Comparison of ENCODE assay signal across 26 cellular contexts in the genomic region with DNA sequence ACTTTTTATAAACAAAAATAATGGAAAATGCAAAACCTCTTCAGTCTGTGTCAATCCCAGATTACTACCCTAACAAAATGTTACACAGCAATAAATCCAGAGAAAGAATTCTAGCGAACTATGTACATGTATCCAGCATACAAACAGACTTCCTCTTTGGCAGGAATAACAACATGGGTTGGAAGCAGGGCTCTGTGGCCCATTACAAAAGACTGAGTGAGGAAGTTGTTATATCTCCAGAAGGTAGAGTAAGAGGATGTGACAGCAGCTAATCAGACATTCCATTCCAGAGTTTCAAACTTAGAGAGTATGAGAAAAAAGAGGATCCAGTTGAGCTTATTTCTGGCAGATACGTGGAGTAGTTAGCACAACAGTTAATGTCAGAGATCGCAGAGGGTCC.
"Had no signal": no experiment of that assay in that cellular context is flagged by ENCODE, and none has a peak within 500 bp of the region (broad histone marks: within the 10 kb centered on the region; RNA-seq: fewer than 3 reads in every experiment).

No MANE protein-coding gene starts in this region.

- H3K9me3 Mint-ChIP-seq: activated B cell treated with CpG ODN at 0.5 μM for 24 hours; activated CD4-positive, alpha-beta T cell treated with anti-CD3 and anti-CD28 coated beads, Interleukin-2, amount 10 ng/mL, durations not matched to agents 24 days and 14 days; activated naive CD8-positive, alpha-beta T cell treated with anti-CD3 and anti-CD28 coated beads, Interleukin-2, amount 10 ng/mL, durations not matched to agents 7 days and 5 days had no signal

- H3K9me3 ChIP-seq: adrenal gland, Peyer's patch had no signal

- H3K27me3 ChIP-seq: adrenal gland, Peyer's patch had no signal

- H3K4me1 Mint-ChIP-seq: activated B cell treated with CpG ODN at 0.5 μM for 24 hours; activated CD4-positive, alpha-beta T cell treated with anti-CD3 and anti-CD28 coated beads, Interleukin-2, amount 10 ng/mL, durations not matched to agents 24 days and 14 days; activated naive CD8-positive, alpha-beta T cell treated with anti-CD3 and anti-CD28 coated beads, Interleukin-2, amount 10 ng/mL, durations not matched to agents 7 days and 5 days; T-cell had no signal

- DNase-seq: activated B cell treated with CpG ODN at 0.5 μM for 24 hours; activated CD4-positive, alpha-beta memory T cell treated with anti-CD3 and anti-CD28 coated beads for 36 hours; activated CD4-positive, alpha-beta T cell treated with anti-CD3 and anti-CD28 coated beads for 1 hour; activated CD4-positive, alpha-beta T cell treated with anti-CD3 and anti-CD28 coated beads, Interleukin-2, amount 10 ng/mL, durations not matched to agents 24 days and 14 days; activated CD8-positive, alpha-beta memory T cell treated with anti-CD3 and anti-CD28 coated beads for 24 hours; activated naive CD4-positive, alpha-beta T cell treated with anti-CD3 and anti-CD28 coated beads, Interleukin-2, amount 50 U/mL, for 16 hours; activated naive CD8-positive, alpha-beta T cell treated with anti-CD3 and anti-CD28 coated beads, Interleukin-2, amount 10 ng/mL, durations not matched to agents 7 days and 5 days; activated T-cell treated with anti-CD3 and anti-CD28 coated beads for 4 hours; adrenal gland; anterior cingulate cortex; cerebellar nuclear complex; Karpas-422; NCI-H1092; NCI-H1930; NCI-H2171 treated with DMSO at 0.1 percent for 48 hours; NCI-H345; NCI-H510A; NCI-H526 treated with DMSO at 0.1 percent for 48 hours; NK-92 treated with Interleukin-12 subunit alpha and Interleukin-12 subunit beta, amount 100 ng/mL, for 24 hours; Peyer's patch; Right ventricle myocardium superior; T-cell; T-helper 2 cell; T1000 had no signal

- H3K36me3 ChIP-seq: adrenal gland, Peyer's patch had no signal

- H3K4me3 ChIP-seq: adrenal gland, K562, Peyer's patch had no signal

- H3K27ac Mint-ChIP-seq: activated B cell treated with CpG ODN at 0.5 μM for 24 hours; activated CD4-positive, alpha-beta memory T cell treated with anti-CD3 and anti-CD28 coated beads for 36 hours; activated CD4-positive, alpha-beta T cell treated with anti-CD3 and anti-CD28 coated beads, Interleukin-2, amount 10 ng/mL, durations not matched to agents 24 days and 14 days; activated naive CD8-positive, alpha-beta T cell treated with anti-CD3 and anti-CD28 coated beads, Interleukin-2, amount 10 ng/mL, durations not matched to agents 7 days and 5 days; T-cell had no signal

- H3K4me1 ChIP-seq: adrenal gland, Peyer's patch had no signal

- ATAC-seq: K562, T-cell had no signal

- H3K4me3 Mint-ChIP-seq: activated B cell treated with CpG ODN at 0.5 μM for 24 hours; activated CD4-positive, alpha-beta memory T cell treated with anti-CD3 and anti-CD28 coated beads for 36 hours; activated CD4-positive, alpha-beta T cell treated with anti-CD3 and anti-CD28 coated beads, Interleukin-2, amount 10 ng/mL, durations not matched to agents 24 days and 14 days; activated naive CD8-positive, alpha-beta T cell treated with anti-CD3 and anti-CD28 coated beads, Interleukin-2, amount 10 ng/mL, durations not matched to agents 7 days and 5 days; T-cell had no signal

- H3K27ac ChIP-seq: adrenal gland, Peyer's patch, RWPE1 had no signal

- H3K27me3 Mint-ChIP-seq: activated B cell treated with CpG ODN at 0.5 μM for 24 hours; activated CD4-positive, alpha-beta memory T cell treated with anti-CD3 and anti-CD28 coated beads for 36 hours; activated CD4-positive, alpha-beta T cell treated with anti-CD3 and anti-CD28 coated beads, Interleukin-2, amount 10 ng/mL, durations not matched to agents 24 days and 14 days; activated naive CD8-positive, alpha-beta T cell treated with anti-CD3 and anti-CD28 coated beads, Interleukin-2, amount 10 ng/mL, durations not matched to agents 7 days and 5 days; T-cell had no signal

- H3K36me3 Mint-ChIP-seq: activated CD4-positive, alpha-beta memory T cell treated with anti-CD3 and anti-CD28 coated beads for 36 hours; activated naive CD8-positive, alpha-beta T cell treated with anti-CD3 and anti-CD28 coated beads, Interleukin-2, amount 10 ng/mL, durations not matched to agents 7 days and 5 days; T-cell had no signal
